33 cellular contexts compared by ENCODE assay signal in genomic region chr22:35020517-35020916, GRCh38. TPM values are rescaled to one million over a fixed set of nuclear protein-coding genes. Genes with fewer than 3 reads are reported as not detected.
"Had no signal": no experiment of that assay in that cellular context is flagged by ENCODE, and none has a peak within 500 bp of the region (broad histone marks: within the 10 kb centered on the region; RNA-seq: fewer than 3 reads in every experiment).

No MANE protein-coding gene starts in this region.

- H3K27me3 Mint-ChIP-seq: activated CD4-positive, alpha-beta memory T cell treated with anti-CD3 and anti-CD28 coated beads, Interleukin-2, amount 10 ng/mL, durations not matched to agents 7 days and 5 days; activated CD4-positive, alpha-beta T cell treated with anti-CD3 and anti-CD28 coated beads, Interleukin-2, amount 10 ng/mL, durations not matched to agents 7 days and 5 days had no signal

- DNase-seq: activated CD4-positive, alpha-beta memory T cell treated with anti-CD3 and anti-CD28 coated beads, Interleukin-2, amount 10 ng/mL, durations not matched to agents 7 days and 5 days; activated CD4-positive, alpha-beta T cell treated with anti-CD3 and anti-CD28 coated beads for 1 hour; activated CD4-positive, alpha-beta T cell treated with anti-CD3 and anti-CD28 coated beads for 4 hours; activated CD4-positive, alpha-beta T cell treated with anti-CD3 and anti-CD28 coated beads, Interleukin-2, amount 10 ng/mL, durations not matched to agents 7 days and 5 days; activated CD4-positive, alpha-beta T cell treated with anti-CD3 and anti-CD28 coated beads, Interleukin-2, amount 50 U/mL, for 4 hours; activated CD8-positive, alpha-beta memory T cell treated with anti-CD3 and anti-CD28 coated beads, Interleukin-2, amount 50 U/mL, for 48 hours; activated gamma-delta T cell; activated naive CD4-positive, alpha-beta T cell; activated naive CD4-positive, alpha-beta T cell treated with anti-CD3 and anti-CD28 coated beads, Interleukin-2, amount 10 ng/mL, durations not matched to agents 7 days and 5 days; activated naive CD8-positive, alpha-beta T cell treated with anti-CD3 and anti-CD28 coated beads, Interleukin-2, amount 10 ng/mL, durations not matched to agents 7 days and 5 days; activated T-cell treated with anti-CD3 and anti-CD28 coated beads for 4 hours; activated T-cell treated with anti-CD3 and anti-CD28 coated beads, Interleukin-2, amount 50 U/mL, for 24 hours; activated T-cell treated with anti-CD3 and anti-CD28 coated beads, Interleukin-2, amount 50 U/mL, for 72 hours; brain microvascular endothelial cell; cortex of kidney; dermis blood vessel endothelial cell; effector CD4-positive, alpha-beta T cell; effector memory CD8-positive, alpha-beta T cell; erythroblast; gastrocnemius medialis; glutamatergic neuron; heart left ventricle; T-helper 2 cell had no signal

- H3K27ac Mint-ChIP-seq: activated CD4-positive, alpha-beta memory T cell treated with anti-CD3 and anti-CD28 coated beads, Interleukin-2, amount 10 ng/mL, durations not matched to agents 7 days and 5 days; activated CD4-positive, alpha-beta T cell treated with anti-CD3 and anti-CD28 coated beads, Interleukin-2, amount 10 ng/mL, durations not matched to agents 7 days and 5 days; activated naive CD4-positive, alpha-beta T cell treated with anti-CD3 and anti-CD28 coated beads, Interleukin-2, amount 50 U/mL, for 72 hours; activated naive CD8-positive, alpha-beta T cell treated with anti-CD3 and anti-CD28 coated beads, Interleukin-2, amount 10 ng/mL, durations not matched to agents 7 days and 5 days; activated T-cell treated with anti-CD3 and anti-CD28 coated beads, Interleukin-2, amount 50 U/mL, for 24 hours; activated T-cell treated with anti-CD3 and anti-CD28 coated beads, Interleukin-2, amount 50 U/mL, for 72 hours; effector memory CD8-positive, alpha-beta T cell; WTC11 had no signal

- FAIRE-seq: astrocyte, bronchial epithelial cell, colon had no signal

- H3K27ac ChIP-seq: brain microvascular endothelial cell, esophagus muscularis mucosa, foreskin keratinocyte, gastrocnemius medialis, heart left ventricle had no signal

- H3K4me3 ChIP-seq: esophagus muscularis mucosa, gastrocnemius medialis, heart left ventricle had no signal

- H3K27me3 ChIP-seq: brain microvascular endothelial cell, foreskin keratinocyte had no signal

- H3K9me3 Mint-ChIP-seq: activated CD4-positive, alpha-beta memory T cell treated with anti-CD3 and anti-CD28 coated beads, Interleukin-2, amount 10 ng/mL, durations not matched to agents 7 days and 5 days; activated CD4-positive, alpha-beta T cell treated with anti-CD3 and anti-CD28 coated beads, Interleukin-2, amount 10 ng/mL, durations not matched to agents 7 days and 5 days; activated naive CD4-positive, alpha-beta T cell treated with anti-CD3 and anti-CD28 coated beads, Interleukin-2, amount 10 ng/mL, durations not matched to agents 7 days and 5 days; activated naive CD4-positive, alpha-beta T cell treated with anti-CD3 and anti-CD28 coated beads, Interleukin-2, amount 50 U/mL, for 72 hours; activated naive CD8-positive, alpha-beta T cell treated with anti-CD3 and anti-CD28 coated beads, Interleukin-2, amount 10 ng/mL, durations not matched to agents 7 days and 5 days; activated T-cell treated with anti-CD3 and anti-CD28 coated beads, Interleukin-2, amount 50 U/mL, for 24 hours; activated T-cell treated with anti-CD3 and anti-CD28 coated beads, Interleukin-2, amount 50 U/mL, for 72 hours; effector memory CD8-positive, alpha-beta T cell; WTC11 had no signal

- H3K36me3 ChIP-seq: brain microvascular endothelial cell, esophagus muscularis mucosa, gastrocnemius medialis, heart left ventricle had no signal

- H3K4me1 ChIP-seq: foreskin keratinocyte, gastrocnemius medialis had no signal

- H3K4me3 Mint-ChIP-seq: activated CD4-positive, alpha-beta memory T cell treated with anti-CD3 and anti-CD28 coated beads, Interleukin-2, amount 10 ng/mL, durations not matched to agents 7 days and 5 days; activated CD4-positive, alpha-beta T cell treated with anti-CD3 and anti-CD28 coated beads, Interleukin-2, amount 10 ng/mL, durations not matched to agents 7 days and 5 days; activated naive CD4-positive, alpha-beta T cell treated with anti-CD3 and anti-CD28 coated beads, Interleukin-2, amount 10 ng/mL, durations not matched to agents 7 days and 5 days; activated naive CD8-positive, alpha-beta T cell treated with anti-CD3 and anti-CD28 coated beads, Interleukin-2, amount 10 ng/mL, durations not matched to agents 7 days and 5 days; activated T-cell treated with anti-CD3 and anti-CD28 coated beads, Interleukin-2, amount 50 U/mL, for 24 hours; activated T-cell treated with anti-CD3 and anti-CD28 coated beads, Interleukin-2, amount 50 U/mL, for 72 hours; effector memory CD8-positive, alpha-beta T cell; WTC11 had no signal

- H3K9me3 ChIP-seq: gastrocnemius medialis, heart left ventricle had no signal

- ATAC-seq: activated naive CD4-positive, alpha-beta T cell treated with anti-CD3 and anti-CD28 coated beads, Interleukin-2, amount 50 U/mL, for 72 hours; activated T-cell treated with anti-CD3 and anti-CD28 coated beads, Interleukin-2, amount 50 U/mL, for 72 hours; effector memory CD8-positive, alpha-beta T cell; foreskin keratinocyte; gastrocnemius medialis; heart left ventricle; WTC11 had no signal

- H3K36me3 Mint-ChIP-seq: activated naive CD4-positive, alpha-beta T cell treated with anti-CD3 and anti-CD28 coated beads, Interleukin-2, amount 10 ng/mL, durations not matched to agents 7 days and 5 days; activated naive CD4-positive, alpha-beta T cell treated with anti-CD3 and anti-CD28 coated beads, Interleukin-2, amount 50 U/mL, for 72 hours; activated naive CD8-positive, alpha-beta T cell treated with anti-CD3 and anti-CD28 coated beads, Interleukin-2, amount 10 ng/mL, durations not matched to agents 7 days and 5 days; WTC11 had no signal

- H3K4me1 Mint-ChIP-seq: activated CD4-positive, alpha-beta memory T cell treated with anti-CD3 and anti-CD28 coated beads, Interleukin-2, amount 10 ng/mL, durations not matched to agents 7 days and 5 days; activated CD4-positive, alpha-beta T cell treated with anti-CD3 and anti-CD28 coated beads, Interleukin-2, amount 10 ng/mL, durations not matched to agents 7 days and 5 days; activated naive CD4-positive, alpha-beta T cell treated with anti-CD3 and anti-CD28 coated beads, Interleukin-2, amount 10 ng/mL, durations not matched to agents 7 days and 5 days; activated naive CD8-positive, alpha-beta T cell treated with anti-CD3 and anti-CD28 coated beads, Interleukin-2, amount 10 ng/mL, durations not matched to agents 7 days and 5 days had no signal

RNA-seq across cellular contexts. Expression of gene ISX, which starts 45.4 kb away (rescaled TPM):
- total RNA-seq: activated CD4-positive, alpha-beta memory T cell treated with anti-CD3 and anti-CD28 coated beads, Interleukin-2, amount 10 ng/mL, durations not matched to agents 7 days and 5 days; activated CD4-positive, alpha-beta T cell treated with anti-CD3 and anti-CD28 coated beads, Interleukin-2, amount 10 ng/mL, durations not matched to agents 7 days and 5 days; activated naive CD4-positive, alpha-beta T cell treated with anti-CD3 and anti-CD28 coated beads, Interleukin-2, amount 50 U/mL, for 72 hours; activated naive CD8-positive, alpha-beta T cell treated with anti-CD3 and anti-CD28 coated beads, Interleukin-2, amount 10 ng/mL, durations not matched to agents 7 days and 5 days; activated T-cell treated with anti-CD3 and anti-CD28 coated beads, Interleukin-2, amount 50 U/mL, for 72 hours; astrocyte; bronchial epithelial cell; cardiac septum; chondrocyte; dermis blood vessel endothelial cell; esophagus muscularis mucosa; foreskin keratinocyte; heart left ventricle; T-helper 1 cell treated with Interleukin-12 subunit alpha and Interleukin-12 subunit beta and Interleukin-4 antibody, amounts not matched to agents 30 ng/mL and 1 ng/mL, for 36 hours; WTC11 had no signal
- polyA plus RNA-seq: foreskin keratinocyte, heart left ventricle had no signal
